18 cellular contexts compared by ENCODE assay signal in genomic region chr17:46958192-46958591, GRCh38. TPM values are rescaled to one million over a fixed set of nuclear protein-coding genes. Genes with fewer than 3 reads are reported as not detected.
DNase-seq lines count a peak whose midpoint lies in the region; ATAC-seq and TF ChIP-seq lines count a peak whose summit lies in the region.
"Had no signal": no experiment of that assay in that cellular context is flagged by ENCODE, and none has a peak within 500 bp of the region (broad histone marks: within the 10 kb centered on the region; RNA-seq: fewer than 3 reads in every experiment).

No MANE protein-coding gene starts in this region.

- H3K4me3 ChIP-seq in cardiac fibroblast (replicated peaks in 1 of 2; ENCODE audit: low read depth in 2 of 2, low read length in 2 of 2), result no peak overlapping the region
- H3K4me3 ChIP-seq: BLaER1, HAP-1 had no signal

- TF ChIP-seq CTCF in cardiac fibroblast (IDR thresholded peaks at IDR 0.05; ENCODE audit: low read depth, low read length), result no peak
- TF ChIP-seq CTCF in neural crest cell (conservative IDR thresholded peaks at IDR 0.05), result no peak

- peaks cover 5% of the 10 kb centered on the region for H3K9me3 Mint-ChIP-seq in neural crest cell

- peak overlapping the region; percentile 31 for H3K4me3 Mint-ChIP-seq in neural crest cell
- H3K4me3 Mint-ChIP-seq: CD8-positive, alpha-beta memory T cell had no signal

- peak overlapping the region; percentile 52 for H3K27ac Mint-ChIP-seq in neural crest cell (ENCODE audit: unreplicated experiment)

- DNase-seq in EH (ENCODE audit: low read depth) (peak; percentile 42), cardiac fibroblast (ENCODE audit: low read depth in 2 of 2) (peak; percentile 5 to 46), neural crest cell (ENCODE audit: low read depth, low spot score) (no peak), superior temporal gyrus (ENCODE audit: extremely low spot score) (peak; percentile 48), GM03348 (ENCODE audit: low spot score) (no peak), NCI-H1092 treated with DMSO at 0.1 percent for 48 hours (lab: John Stamatoyannopoulos, UW) (no peak)
- DNase-seq: CD8-positive, alpha-beta memory T cell; MM.1S; NCI-H1092; NCI-H2081 treated with DMSO at 0.1 percent for 48 hours; OCI-M1; Right ventricle myocardium superior; SK-N-SH had no signal

- H3K36me3 Mint-ChIP-seq in neural crest cell (ENCODE audit: low read depth), result peaks cover 13% of the 10 kb centered on the region

- ATAC-seq in GM21423 (IDR thresholded peaks at IDR 0.05; ENCODE audit: unreplicated experiment), result no peak

- H3K4me1 Mint-ChIP-seq in neural crest cell, result peaks cover 19% of the 10 kb centered on the region

- peaks cover 32% of the 10 kb centered on the region for H3K27me3 Mint-ChIP-seq in neural crest cell (ENCODE audit: low read depth)

RNA-seq across cellular contexts. Expression of gene RPRML, which starts 20.9 kb away (rescaled TPM):
- total RNA-seq in neural crest cell, result 1.6 and 1.8 TPM in 2 replicates
- total RNA-seq: CD8-positive, alpha-beta memory T cell; LHCN-M2; NCI-H460; Right ventricle myocardium superior had no signal

RNA-seq across cellular contexts. Expression of gene GOSR2, which starts 35.2 kb away (rescaled TPM):
- total RNA-seq in neural crest cell, result 46.1 and 52.8 TPM in 2 replicates

Comparison
In these comparisons a context has a peak if more than half of its experiments do, and no peak if none do; other contexts are left out.
1. DNase-seq: peak in EH (single experiment), cardiac fibroblast (2 of 2) and superior temporal gyrus (single experiment); none in neural crest cell (single experiment), GM03348 (single experiment) and NCI-H1092 treated with DMSO at 0.1 percent for 48 hours (single experiment).